In genomic region chr11:112588252-112588668, GRCh38 we compare ENCODE assay signal across 8 cellular contexts.
A peak's percentile ranks its signal among the peaks of the same experiment; 100 is the strongest.
DNase-seq lines count a peak whose midpoint lies in the region; ATAC-seq and TF ChIP-seq lines count a peak whose summit lies in the region.

No MANE protein-coding gene starts in this region.

- intact Hi-C loops in Right ventricle myocardium inferior (cut with DNase I) = loop anchor here (2.0 to 10.0 kb wide), 6 partner anchors 64 to 701 kb away; partner anchors contain the start of gene NCAM1
- intact Hi-C loops in cardiac septum (cut with DNase I) = loop anchor here (2.0 to 5.0 kb wide), 4 partner anchors 64 to 701 kb away; partner anchors contain the start of gene NCAM1

- ATAC-seq in Right ventricle myocardium inferior = peak; percentile 82
- ATAC-seq in activated CD8-positive, alpha-beta T cell treated with anti-CD3 and anti-CD28 coated beads, Interleukin-2, amount 10 ng/mL, durations not matched to agents 7 days and 5 days = peak; percentile 90

- H3K36me3 Mint-ChIP-seq in activated CD8-positive, alpha-beta T cell treated with anti-CD3 and anti-CD28 coated beads, Interleukin-2, amount 10 ng/mL, durations not matched to agents 7 days and 5 days (ENCODE audit: low read depth) = no peaks in the 10 kb centered on the region

- CTCF ChIA-PET in activated CD8-positive, alpha-beta T cell treated with anti-CD3 and anti-CD28 coated beads, Interleukin-2, amount 10 ng/mL, durations not matched to agents 7 days and 5 days (lab: Charles Lee) = interaction anchor here (0.7 to 3.7 kb wide), 21 partner anchors 9 to 708 kb away, joined by 3 to 46 read pairs (median 5); no protein-coding TSS in a partner anchor

- no peak overlapping the region for H3K4me3 ChIP-seq in epithelial cell of esophagus (ENCODE audit: low read length)

- H3K4me3 Mint-ChIP-seq in activated CD8-positive, alpha-beta T cell treated with anti-CD3 and anti-CD28 coated beads, Interleukin-2, amount 10 ng/mL, durations not matched to agents 7 days and 5 days = no peak overlapping the region

- no peaks in the 10 kb centered on the region for H3K4me1 Mint-ChIP-seq in activated CD8-positive, alpha-beta T cell treated with anti-CD3 and anti-CD28 coated beads, Interleukin-2, amount 10 ng/mL, durations not matched to agents 7 days and 5 days (ENCODE audit: low read depth)

- POLR2A ChIA-PET in activated CD8-positive, alpha-beta T cell treated with anti-CD3 and anti-CD28 coated beads, Interleukin-2, amount 10 ng/mL, durations not matched to agents 7 days and 5 days (lab: Charles Lee) = interaction anchor here (0.8 kb wide), 1 partner anchor 35 kb away, joined by 3 read pairs; no protein-coding TSS in a partner anchor

- peaks cover 15% of the 10 kb centered on the region for H3K27me3 Mint-ChIP-seq in activated CD8-positive, alpha-beta T cell treated with anti-CD3 and anti-CD28 coated beads, Interleukin-2, amount 10 ng/mL, durations not matched to agents 7 days and 5 days (ENCODE audit: low read depth)

- peak; percentile 84 for DNase-seq in Right ventricle myocardium inferior (ENCODE audit: missing footprints)
- no peak for DNase-seq in cardiac septum (ENCODE audit: low spot score)
- peak; percentile 76 for DNase-seq in HPDE6-E6E7 (ENCODE audit: extremely low spot score)
- peak; percentile 98 for DNase-seq in NCI-H69 (lab: John Stamatoyannopoulos, UW)
- peak; percentile 56 for DNase-seq in activated CD8-positive, alpha-beta T cell treated with anti-CD3 and anti-CD28 coated beads, Interleukin-2, amount 10 ng/mL, durations not matched to agents 7 days and 5 days
- DNase-seq in epithelial cell of esophagus (ENCODE audit: low read depth) = peak; percentile 89
- DNase-seq in mucosa of gallbladder (ENCODE audit: low spot score) = peak; percentile 58
- DNase-seq in superior temporal gyrus (ENCODE audit: extremely low spot score) = peak; percentile 98

- no peaks in the 10 kb centered on the region for H3K9me3 Mint-ChIP-seq in activated CD8-positive, alpha-beta T cell treated with anti-CD3 and anti-CD28 coated beads, Interleukin-2, amount 10 ng/mL, durations not matched to agents 7 days and 5 days (ENCODE audit: insufficient read depth)

- no peak overlapping the region for H3K27ac Mint-ChIP-seq in activated CD8-positive, alpha-beta T cell treated with anti-CD3 and anti-CD28 coated beads, Interleukin-2, amount 10 ng/mL, durations not matched to agents 7 days and 5 days

- TF ChIP-seq CTCF in epithelial cell of esophagus (IDR thresholded peaks at IDR 0.05; ENCODE audit: insufficient read depth, low read depth, low read length, missing control alignments) = peak; percentile 70
